In the genomic region with DNA sequence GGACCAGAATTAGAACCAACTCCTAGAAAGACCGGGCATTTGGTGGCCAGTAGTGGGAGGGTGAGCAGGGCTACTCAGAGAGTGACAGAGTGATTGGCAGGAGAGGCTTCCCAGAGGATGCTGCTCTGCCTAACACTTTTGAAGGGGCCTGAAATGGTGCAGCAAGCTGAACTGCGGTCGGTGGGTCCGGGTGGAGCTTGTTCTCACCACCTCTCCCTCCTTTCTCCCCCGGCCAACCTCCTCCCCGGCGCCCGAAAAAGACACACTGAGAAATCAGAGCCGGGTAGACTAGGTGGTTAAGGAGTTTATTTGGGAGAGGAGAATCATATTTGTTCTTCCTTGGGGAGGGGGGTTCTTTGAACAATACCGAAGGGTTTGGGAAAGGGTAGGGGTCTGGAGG, we compare ENCODE assay signal across 1 cellular context.
A peak's percentile ranks its signal among the peaks of the same experiment; 100 is the strongest.
TF ChIP-seq lines count a peak whose summit lies in the region.

No MANE protein-coding gene starts in this region.

TF ChIP-seq in K562, 482 proteins besides CTCF, POLR2A, EP300 and RAD21:
- TF ChIP-seq, protein P1, sequence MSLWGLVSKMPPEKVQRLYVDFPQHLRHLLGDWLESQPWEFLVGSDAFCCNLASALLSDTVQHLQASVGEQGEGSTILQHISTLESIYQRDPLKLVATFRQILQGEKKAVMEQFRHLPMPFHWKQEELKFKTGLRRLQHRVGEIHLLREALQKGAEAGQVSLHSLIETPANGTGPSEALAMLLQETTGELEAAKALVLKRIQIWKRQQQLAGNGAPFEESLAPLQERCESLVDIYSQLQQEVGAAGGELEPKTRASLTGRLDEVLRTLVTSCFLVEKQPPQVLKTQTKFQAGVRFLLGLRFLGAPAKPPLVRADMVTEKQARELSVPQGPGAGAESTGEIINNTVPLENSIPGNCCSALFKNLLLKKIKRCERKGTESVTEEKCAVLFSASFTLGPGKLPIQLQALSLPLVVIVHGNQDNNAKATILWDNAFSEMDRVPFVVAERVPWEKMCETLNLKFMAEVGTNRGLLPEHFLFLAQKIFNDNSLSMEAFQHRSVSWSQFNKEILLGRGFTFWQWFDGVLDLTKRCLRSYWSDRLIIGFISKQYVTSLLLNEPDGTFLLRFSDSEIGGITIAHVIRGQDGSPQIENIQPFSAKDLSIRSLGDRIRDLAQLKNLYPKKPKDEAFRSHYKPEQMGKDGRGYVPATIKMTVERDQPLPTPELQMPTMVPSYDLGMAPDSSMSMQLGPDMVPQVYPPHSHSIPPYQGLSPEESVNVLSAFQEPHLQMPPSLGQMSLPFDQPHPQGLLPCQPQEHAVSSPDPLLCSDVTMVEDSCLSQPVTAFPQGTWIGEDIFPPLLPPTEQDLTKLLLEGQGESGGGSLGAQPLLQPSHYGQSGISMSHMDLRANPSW (CRISPR knock-in tag; IDR thresholded peaks at IDR 0.05): no peak
- TF ChIP-seq, protein P2, sequence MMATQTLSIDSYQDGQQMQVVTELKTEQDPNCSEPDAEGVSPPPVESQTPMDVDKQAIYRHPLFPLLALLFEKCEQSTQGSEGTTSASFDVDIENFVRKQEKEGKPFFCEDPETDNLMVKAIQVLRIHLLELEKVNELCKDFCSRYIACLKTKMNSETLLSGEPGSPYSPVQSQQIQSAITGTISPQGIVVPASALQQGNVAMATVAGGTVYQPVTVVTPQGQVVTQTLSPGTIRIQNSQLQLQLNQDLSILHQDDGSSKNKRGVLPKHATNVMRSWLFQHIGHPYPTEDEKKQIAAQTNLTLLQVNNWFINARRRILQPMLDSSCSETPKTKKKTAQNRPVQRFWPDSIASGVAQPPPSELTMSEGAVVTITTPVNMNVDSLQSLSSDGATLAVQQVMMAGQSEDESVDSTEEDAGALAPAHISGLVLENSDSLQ (IDR thresholded peaks at IDR 0.05): peak; percentile 67
